ENCODE assay signal across 8 cellular contexts in the genomic region with DNA sequence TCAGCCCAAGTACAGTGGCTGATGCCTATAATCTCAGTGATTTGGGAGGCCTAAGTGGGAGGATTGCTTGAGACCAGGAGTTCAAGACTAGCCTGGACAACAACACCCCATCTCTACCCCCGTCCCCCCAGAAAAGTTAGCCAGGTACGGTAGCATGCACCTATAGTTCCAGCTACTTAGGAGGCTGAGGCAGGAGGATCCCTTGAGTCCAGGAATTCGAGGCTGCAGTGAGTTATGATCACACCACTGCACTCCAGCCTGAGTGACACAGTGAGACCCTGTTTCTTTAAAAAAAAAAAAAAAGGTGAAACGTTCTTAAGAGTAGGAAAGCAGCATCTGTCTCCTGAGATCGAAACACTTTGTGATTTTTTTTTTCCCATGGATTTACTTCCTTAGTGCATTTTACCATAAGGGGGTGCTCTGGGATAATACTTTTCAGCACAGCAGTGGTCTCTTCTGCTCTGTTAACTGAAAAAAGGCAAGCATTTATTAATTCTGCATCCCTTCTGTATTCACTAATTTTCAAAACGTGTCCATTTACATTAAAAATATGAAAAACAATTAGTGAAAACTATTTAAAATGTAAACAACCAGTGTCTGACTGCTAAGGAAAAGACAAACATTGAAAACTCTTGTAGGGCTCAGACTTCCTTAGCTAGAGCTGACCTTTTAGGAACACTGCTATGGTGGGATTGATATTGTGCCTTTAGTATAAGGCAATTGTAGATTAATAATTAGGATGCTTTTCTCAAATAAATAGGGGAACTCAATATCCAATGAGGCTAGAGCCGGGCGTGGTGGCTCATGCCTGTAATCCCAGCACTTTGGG. TPM values are rescaled to one million over a fixed set of nuclear protein-coding genes. Genes with fewer than 3 reads are reported as not detected.
DNase-seq lines count a peak whose midpoint lies in the region; ATAC-seq and TF ChIP-seq lines count a peak whose summit lies in the region.

No MANE protein-coding gene starts in this region.

- no peak overlapping the region for H3K27ac ChIP-seq in parathyroid adenoma

- no peaks in the 10 kb centered on the region for H3K36me3 ChIP-seq in parathyroid adenoma (ENCODE audit: control insufficient read depth, insufficient read depth, low read length)

- DNase-seq in H4 (ENCODE audit: low spot score) (peak; percentile 46), NCI-H460 (ENCODE audit: extremely low read depth, low read depth) (peak; percentile 40), epithelial cell of proximal tubule (ENCODE audit: low read depth) (no peak), cortex of kidney (lab: John Stamatoyannopoulos, UW) (no peak), CD14-positive monocyte (ENCODE audit: low spot score) (no peak)
- DNase-seq in stimulated activated CD4-positive, alpha-beta T cell treated with anti-CD3 and anti-CD28 coated beads, Interleukin-4, amount 100 ng/mL, for 1 hour, result no peak

- ATAC-seq in GM19463 (IDR thresholded peaks at IDR 0.05; ENCODE audit: unreplicated experiment), result no peak

- H3K4me3 Mint-ChIP-seq in CD14-positive monocyte, result no peak overlapping the region

- no peak overlapping the region for H3K4me3 ChIP-seq in epithelial cell of proximal tubule (ENCODE audit: low read depth, low read length)
- H3K4me3 ChIP-seq in parathyroid adenoma (ENCODE audit: low read depth, low read length), result no peak overlapping the region

- no peak overlapping the region for H2AFZ ChIP-seq in parathyroid adenoma

- no peak overlapping the region for H3K27ac Mint-ChIP-seq in CD14-positive monocyte

- H3K4me1 Mint-ChIP-seq in CD14-positive monocyte, result peaks cover 15% of the 10 kb centered on the region

- H3K4me1 ChIP-seq in parathyroid adenoma, result no peaks in the 10 kb centered on the region

- H3K36me3 Mint-ChIP-seq in CD14-positive monocyte, result no peaks in the 10 kb centered on the region

- no peak overlapping the region for H3K9ac ChIP-seq in parathyroid adenoma

- peaks cover 14 to 19% (median 17%) of the 10 kb centered on the region in 3 donors for H3K27me3 Mint-ChIP-seq in CD14-positive monocyte (ENCODE audit: low read depth in 3 of 3)

- TF ChIP-seq CTCF in epithelial cell of proximal tubule (conservative IDR thresholded peaks at IDR 0.05; ENCODE audit: low read depth, low read length) (peak; percentile 65), parathyroid adenoma (IDR thresholded peaks at IDR 0.05) (peak; percentile 28), CD14-positive monocyte (IDR thresholded peaks at IDR 0.05) (no peak)

- intact Hi-C loops in CD14-positive monocyte (cut with micrococcal nuclease), result no loop called here

- H3K27me3 ChIP-seq in parathyroid adenoma (ENCODE audit: control insufficient read depth, insufficient read depth, low read length), result no peaks in the 10 kb centered on the region

- no peaks in the 10 kb centered on the region for H3K9me3 ChIP-seq in parathyroid adenoma (ENCODE audit: control insufficient read depth, low read length)

- H3K4me2 ChIP-seq in parathyroid adenoma (ENCODE audit: low read length), result no peak overlapping the region

- peaks cover 0 to 1% (median 0%) of the 10 kb centered on the region in 7 donors for H3K9me3 Mint-ChIP-seq in CD14-positive monocyte

- H3K79me2 ChIP-seq in parathyroid adenoma, result no peaks in the 10 kb centered on the region

RNA-seq across cellular contexts. Expression of a gene that starts 31.2 kb away (rescaled TPM):
- 0.06 TPM in 1 of 2 replicates, not detected in the other for total RNA-seq in H4 (2014; rRNA removed; shearing (Covaris generic))
- total RNA-seq in NCI-H460 (2014; rRNA removed; shearing (Covaris generic)), result 0.09 TPM in 1 of 2 replicates, not detected in the other
- 0.62 TPM in 1 of 2 replicates, not detected in the other for polyA plus RNA-seq in NCI-H460 (2014; cell fraction: nucleus; rRNA removed)
- total RNA-seq in epithelial cell of proximal tubule, result 2.1 and 7.9 TPM in 2 replicates
- polyA plus RNA-seq in CD14-positive monocyte, result under 1 TPM in 1 of 2 donors, not detected in 1; 0.12 TPM

Comparison
In these comparisons a context has a peak if more than half of its experiments do, and no peak if none do; other contexts are left out.
1. DNase-seq: peak in H4 (single experiment) and NCI-H460 (single experiment); none in epithelial cell of proximal tubule (single experiment), cortex of kidney (single experiment), CD14-positive monocyte (single experiment) and stimulated activated CD4-positive, alpha-beta T cell treated with anti-CD3 and anti-CD28 coated beads, Interleukin-4, amount 100 ng/mL, for 1 hour (single experiment).